In genomic region chr4:2256781-2257191, GRCh38 we compare ENCODE assay signal across 11 cellular contexts. TPM values are rescaled to one million over a fixed set of nuclear protein-coding genes. Genes with fewer than 3 reads are reported as not detected.
DNase-seq lines count a peak whose midpoint lies in the region; ATAC-seq and TF ChIP-seq lines count a peak whose summit lies in the region.
"Had no signal": no experiment of that assay in that cellular context is flagged by ENCODE, and none has a peak within 500 bp of the region (broad histone marks: within the 10 kb centered on the region; RNA-seq: fewer than 3 reads in every experiment).

No MANE protein-coding gene starts in this region.

- peak overlapping the region; percentile 79 for H3K27ac Mint-ChIP-seq in activated B cell treated with CpG ODN at 0.5 μM for 24 hours
- peak overlapping the region; percentile 21 for H3K27ac Mint-ChIP-seq in mesothelial cell of epicardium

- H3K27ac ChIP-seq in coronary artery = peak overlapping the region; percentile 86 to 98
- peak overlapping the region; percentile 80 for H3K27ac ChIP-seq in substantia nigra (ENCODE audit: low read depth, low read length, poor library complexity, severe bottlenecking)
- H3K27ac ChIP-seq: hepatocyte had no signal

- H3K27me3 Mint-ChIP-seq in activated B cell treated with CpG ODN at 0.5 μM for 24 hours (no peaks in the 10 kb centered on the region), mesothelial cell of epicardium (ENCODE audit: low read depth) (no peaks in the 10 kb centered on the region)

- H3K4me3 Mint-ChIP-seq in activated B cell treated with CpG ODN at 0.5 μM for 24 hours = no peak overlapping the region
- H3K4me3 Mint-ChIP-seq in mesothelial cell of epicardium = no peak overlapping the region

- DNase-seq in activated B cell treated with CpG ODN at 0.5 μM for 24 hours (peak; percentile 7), coronary artery (ENCODE audit: low spot score) (peak; percentile 87), mesothelial cell of epicardium (ENCODE audit: low spot score in 2 of 2, unreplicated experiment in 2 of 2) (peak in 1 of 2 experiments; percentile 10), substantia nigra (lab: John Stamatoyannopoulos, UW) (peak in 2 of 49 donors; percentile 34 to 39), NAMALWA (ENCODE audit: low spot score) (no peak), HuH-7.5 (ENCODE audit: low spot score) (no peak)
- DNase-seq: central memory CD4-positive, alpha-beta T cell; MV-4-11; stimulated activated naive CD4-positive, alpha-beta T cell treated with Interleukin-2 at 50 U/mL for 16 hours had no signal

- H3K4me1 Mint-ChIP-seq in activated B cell treated with CpG ODN at 0.5 μM for 24 hours (peaks cover 17% of the 10 kb centered on the region), mesothelial cell of epicardium (peaks cover 19% of the 10 kb centered on the region)

- H3K4me3 ChIP-seq in coronary artery = peak overlapping the region; percentile 56
- H3K4me3 ChIP-seq: hepatocyte had no signal

- intact Hi-C loops in activated B cell treated with CpG ODN at 0.5 μM for 24 hours (cut with micrococcal nuclease) = no loop called here

- CTCF ChIA-PET in activated B cell treated with CpG ODN at 0.5 μM for 24 hours (lab: Charles Lee) = no interaction called here

- H3K36me3 Mint-ChIP-seq in activated B cell treated with CpG ODN at 0.5 μM for 24 hours (ENCODE audit: low read depth) (peaks cover 34% of the 10 kb centered on the region), mesothelial cell of epicardium (peaks cover 12% of the 10 kb centered on the region)

- no peak for ATAC-seq in activated B cell treated with CpG ODN at 0.5 μM for 24 hours (ENCODE audit: low read depth)
- no peak for ATAC-seq in GM18861 (IDR thresholded peaks at IDR 0.05; ENCODE audit: unreplicated experiment)

- POLR2A ChIA-PET in activated B cell treated with CpG ODN at 0.5 μM for 24 hours (lab: Charles Lee) = no interaction called here

- H3K9me3 Mint-ChIP-seq in activated B cell treated with CpG ODN at 0.5 μM for 24 hours = no peaks in the 10 kb centered on the region
- no peaks in the 10 kb centered on the region for H3K9me3 Mint-ChIP-seq in mesothelial cell of epicardium

- TF ChIP-seq CTCF in activated B cell treated with CpG ODN at 0.5 μM for 24 hours (IDR thresholded peaks at IDR 0.05) = no peak
- no peak for TF ChIP-seq CTCF in coronary artery (IDR thresholded peaks at IDR 0.05)
- no peak for TF ChIP-seq CTCF in mesothelial cell of epicardium (IDR thresholded peaks at IDR 0.05; ENCODE audit: unreplicated experiment)

RNA-seq across cellular contexts. Expression of gene MXD4, which starts 5.1 kb away (rescaled TPM):
- total RNA-seq in activated B cell treated with CpG ODN at 0.5 μM for 24 hours (28.7 and 36.7 TPM in 2 replicates), mesothelial cell of epicardium (95.2 to 104 TPM (median 99.4 TPM) in 3 replicates)

RNA-seq across cellular contexts. Expression of gene HAUS3, which starts 14.9 kb away (rescaled TPM):
- total RNA-seq in activated B cell treated with CpG ODN at 0.5 μM for 24 hours = 17.9 and 19.0 TPM in 2 replicates
- total RNA-seq in mesothelial cell of epicardium = 15.4 to 16.9 TPM (median 16.6 TPM) in 3 replicates

RNA-seq across cellular contexts. Expression of gene POLN, which starts 14.9 kb away (rescaled TPM):
- total RNA-seq in activated B cell treated with CpG ODN at 0.5 μM for 24 hours (1.4 and 1.7 TPM in 2 replicates), mesothelial cell of epicardium (3.7 to 5.8 TPM (median 4.5 TPM) in 3 replicates)

Comparison
In these comparisons a context has a peak if more than half of its experiments do, and no peak if none do; other contexts are left out.
1. DNase-seq: peak in activated B cell treated with CpG ODN at 0.5 μM for 24 hours (single experiment) and coronary artery (single experiment); none in NAMALWA (single experiment) and HuH-7.5 (single experiment).